ENCODE assay signal across 2 cellular contexts in the genomic region with DNA sequence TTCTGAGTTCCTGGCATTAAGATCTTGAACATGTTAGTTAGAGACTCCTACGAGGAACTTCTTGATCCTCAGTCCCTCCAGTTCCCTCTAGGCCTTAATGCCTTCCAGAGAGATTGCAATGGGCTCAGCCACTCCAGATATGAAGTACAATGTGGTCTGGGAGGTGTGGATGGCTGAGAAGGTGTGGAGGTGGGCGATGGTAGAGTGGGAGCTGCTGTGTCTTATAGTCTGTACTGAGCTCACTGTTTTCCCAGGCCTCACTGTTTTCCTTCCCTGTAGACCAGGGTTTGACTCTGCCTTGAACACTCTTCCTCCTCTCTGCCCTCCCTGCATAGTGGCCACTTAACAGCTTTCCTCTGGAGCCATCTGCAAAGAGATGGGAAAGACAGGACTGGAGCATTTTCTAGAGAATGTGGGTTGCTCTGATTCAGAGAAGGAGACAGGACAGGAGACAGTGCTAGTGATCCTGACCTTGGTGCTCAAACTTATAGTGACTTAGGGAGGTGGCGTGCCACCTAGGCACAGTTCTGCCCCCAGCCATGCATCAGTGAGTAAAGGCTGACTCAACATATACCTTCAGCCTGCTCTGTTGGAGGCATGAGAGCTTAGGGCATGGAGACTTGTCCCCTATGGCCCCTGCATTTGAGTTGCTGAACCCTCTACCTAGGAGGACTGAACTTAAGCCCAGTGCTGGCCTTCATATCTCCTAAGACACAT.
A peak's percentile ranks its signal among the peaks of the same experiment; 100 is the strongest.
TF ChIP-seq lines count a peak whose summit lies in the region.

No MANE protein-coding gene starts in this region.

TF ChIP-seq in HepG2, 621 proteins besides CTCF, POLR2A, EP300 and RAD21:
- no peak for TF ChIP-seq ZKSCAN8 (CRISPR knock-in tag; IDR thresholded peaks at IDR 0.05; ENCODE audit: borderline replicate concordance)
- peak; percentile 31 to 52; a peak in 3 of 4 replicates for TF ChIP-seq MAFK (conservative IDR thresholded peaks at IDR 0.05 in 1 of 2, IDR thresholded peaks at IDR 0.05 in 1 of 2; ENCODE audit: low read length in 2 of 2)

TF ChIP-seq in H1, 55 proteins besides CTCF, POLR2A, EP300 and RAD21:
- TF ChIP-seq KDM1A (IDR thresholded peaks at IDR 0.05; ENCODE audit: borderline replicate concordance, low read length) = no peak
- no peak for TF ChIP-seq HDAC6 (IDR thresholded peaks at IDR 0.05; ENCODE audit: low read depth, low read length)
- no peak for TF ChIP-seq KDM5A (IDR thresholded peaks at IDR 0.05; ENCODE audit: low read length)
- TF ChIP-seq SP4 (IDR thresholded peaks at IDR 0.05; ENCODE audit: low read length) = no peak
- TF ChIP-seq RFX5 (IDR thresholded peaks at IDR 0.05; ENCODE audit: borderline replicate concordance, low read depth, low read length) = no peak
- no peak for TF ChIP-seq MAFK (IDR thresholded peaks at IDR 0.05; ENCODE audit: low read depth, low read length)
- no peak for TF ChIP-seq SIRT6 (IDR thresholded peaks at IDR 0.05; ENCODE audit: low read length)
- no peak for TF ChIP-seq CREB1 (IDR thresholded peaks at IDR 0.05)
- TF ChIP-seq NANOG (IDR thresholded peaks at IDR 0.05; ENCODE audit: insufficient read depth, low read depth, low read length, poor library complexity, severe bottlenecking) = no peak
- TF ChIP-seq SAP30 (IDR thresholded peaks at IDR 0.05; ENCODE audit: insufficient read depth, insufficient replicate concordance, low read length) = no peak
- no peak for TF ChIP-seq BRCA1 (IDR thresholded peaks at IDR 0.05; ENCODE audit: low read depth, low read length)
- no peak for TF ChIP-seq GTF2F1 (IDR thresholded peaks at IDR 0.05; ENCODE audit: borderline replicate concordance, low read depth, low read length)
- TF ChIP-seq PHF8 (conservative IDR thresholded peaks at IDR 0.05; ENCODE audit: low read depth, low read length) = no peak
- TF ChIP-seq BACH1 (IDR thresholded peaks at IDR 0.05; ENCODE audit: low read length) = no peak
- TF ChIP-seq TCF12 (IDR thresholded peaks at IDR 0.05; ENCODE audit: low read depth, low read length) = no peak
- no peak for TF ChIP-seq EGR1 (IDR thresholded peaks at IDR 0.05; ENCODE audit: borderline replicate concordance, low read depth, low read length)
- no peak for TF ChIP-seq GABPA (IDR thresholded peaks at IDR 0.05; ENCODE audit: borderline replicate concordance, insufficient read depth, low read length)
- TF ChIP-seq NRF1 (IDR thresholded peaks at IDR 0.05; ENCODE audit: low read depth, low read length) = no peak
- TF ChIP-seq POU5F1 (IDR thresholded peaks at IDR 0.05; ENCODE audit: low read depth, low read length) = no peak
- TF ChIP-seq SUZ12 (IDR thresholded peaks at IDR 0.05; ENCODE audit: low read length) = no peak
